ENCODE assay signal across 13 cellular contexts in the genomic region with DNA sequence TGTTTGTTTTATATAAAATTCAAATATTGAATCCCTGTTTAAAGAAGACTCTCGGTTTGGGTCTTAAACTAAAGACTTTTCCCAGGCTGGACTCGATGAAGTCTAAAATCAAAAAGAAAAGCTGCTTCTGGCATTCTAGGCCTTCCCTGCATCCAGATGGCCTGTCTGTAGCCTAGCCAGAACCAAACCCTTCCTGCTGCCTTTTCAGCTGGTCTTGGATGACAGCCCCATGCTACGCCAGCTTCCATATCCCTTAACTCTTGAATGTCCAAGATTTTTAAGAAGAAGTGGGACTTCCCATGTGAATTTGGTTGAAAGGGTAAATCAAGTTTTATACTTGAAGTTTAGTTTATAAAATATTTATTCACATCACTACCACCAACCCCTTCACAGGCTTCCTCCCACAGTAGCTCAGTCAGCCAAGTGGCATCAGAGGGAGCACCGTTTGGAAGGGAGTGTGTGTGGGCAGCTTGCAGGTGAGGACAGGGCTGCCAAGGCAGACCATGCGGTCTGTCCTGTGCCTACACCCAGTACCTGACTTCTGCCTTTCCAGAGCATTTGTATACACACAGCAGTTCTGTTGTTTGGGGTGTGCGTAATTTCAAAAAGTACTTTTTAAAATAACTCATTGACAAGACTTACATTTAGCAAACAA. TPM values are rescaled to one million over a fixed set of nuclear protein-coding genes. Genes with fewer than 3 reads are reported as not detected.
A peak's percentile ranks its signal among the peaks of the same experiment; 100 is the strongest.
DNase-seq lines count a peak whose midpoint lies in the region; ATAC-seq and TF ChIP-seq lines count a peak whose summit lies in the region.
"Had no signal": no experiment of that assay in that cellular context is flagged by ENCODE, and none has a peak within 500 bp of the region (broad histone marks: within the 10 kb centered on the region; RNA-seq: fewer than 3 reads in every experiment).

No MANE protein-coding gene starts in this region.

- H3K27me3 ChIP-seq in heart left ventricle, result no peaks in the 10 kb centered on the region
- H3K27me3 ChIP-seq in right atrium auricular region, result no peaks in the 10 kb centered on the region
- H3K27me3 ChIP-seq in aorta (ENCODE audit: control insufficient read depth in 1 of 2, insufficient read depth in 2 of 2, low read length in 1 of 2), result no peaks in the 10 kb centered on the region
- H3K27me3 ChIP-seq: tibial nerve had no signal

- peak; percentile 45 to 59 (median 54) for ATAC-seq in heart left ventricle
- no peak for ATAC-seq in aorta (ENCODE audit: low FRiP score)
- ATAC-seq: left colon had no signal

- H3K4me3 ChIP-seq in heart left ventricle (no peak overlapping the region), right atrium auricular region (no peak overlapping the region), aorta (ENCODE audit: low read length in 2 of 2) (no peak overlapping the region)
- H3K4me3 ChIP-seq: tibial nerve had no signal

- H3K36me3 ChIP-seq in heart left ventricle (no peaks in the 10 kb centered on the region), right atrium auricular region (no peaks in the 10 kb centered on the region), aorta (ENCODE audit: control insufficient read depth in 1 of 2, insufficient read depth in 2 of 2, low read length in 1 of 2) (no peaks in the 10 kb centered on the region)
- H3K36me3 ChIP-seq: tibial nerve had no signal

- H3K27ac Mint-ChIP-seq in activated naive CD8-positive, alpha-beta T cell, result peak overlapping the region; percentile 28
- no peak overlapping the region for H3K27ac Mint-ChIP-seq in mesothelial cell of epicardium

- peaks cover 47% of the 10 kb centered on the region for H3K4me1 Mint-ChIP-seq in activated naive CD8-positive, alpha-beta T cell (ENCODE audit: low read depth)
- peaks cover 10% of the 10 kb centered on the region for H3K4me1 Mint-ChIP-seq in mesothelial cell of epicardium

- H3K27ac ChIP-seq in heart left ventricle, result peak overlapping the region in 11 of 12 donors; percentile 33 to 75 (median 52)
- peak overlapping the region; percentile 52 to 73 for H3K27ac ChIP-seq in right atrium auricular region
- peak overlapping the region; percentile 23 to 100 for H3K27ac ChIP-seq in aorta (ENCODE audit: low read depth in 1 of 2, low read length in 2 of 2)
- H3K27ac ChIP-seq: tibial nerve had no signal

- H3K9me3 Mint-ChIP-seq in activated naive CD8-positive, alpha-beta T cell (ENCODE audit: low read depth), result no peaks in the 10 kb centered on the region
- H3K9me3 Mint-ChIP-seq in mesothelial cell of epicardium, result no peaks in the 10 kb centered on the region

- DNase-seq in heart left ventricle (peak in 3 of 5 donors; percentile 36 to 65 (median 42)), cardiac septum (ENCODE audit: low spot score) (no peak), right atrium auricular region (ENCODE audit: low spot score) (no peak), aorta (peak in 1 of 2 donors; percentile 55), middle frontal gyrus (ENCODE audit: extremely low spot score, low spot score) (no peak), mesothelial cell of epicardium (ENCODE audit: low spot score in 2 of 2, unreplicated experiment in 2 of 2) (no peak)
- no peak for DNase-seq in effector CD4-positive, alpha-beta T cell
- DNase-seq: activated CD4-positive, CD25-positive, alpha-beta regulatory T cell; left colon; NCI-H524 treated with DMSO at 0.1 percent for 48 hours; stimulated activated CD4-positive, alpha-beta T cell treated with anti-CD3 and anti-CD28 coated beads, Interleukin-4, amount 100 ng/mL, for 1 hour had no signal

- no peak for TF ChIP-seq CTCF in heart left ventricle (IDR thresholded peaks at IDR 0.05)
- TF ChIP-seq CTCF in right atrium auricular region (IDR thresholded peaks at IDR 0.05), result no peak
- no peak for TF ChIP-seq CTCF in mesothelial cell of epicardium (IDR thresholded peaks at IDR 0.05; ENCODE audit: unreplicated experiment)

- H3K27me3 Mint-ChIP-seq in activated naive CD8-positive, alpha-beta T cell, result no peaks in the 10 kb centered on the region
- H3K27me3 Mint-ChIP-seq in mesothelial cell of epicardium (ENCODE audit: low read depth), result no peaks in the 10 kb centered on the region

- no peaks in the 10 kb centered on the region for H3K9me3 ChIP-seq in heart left ventricle
- no peaks in the 10 kb centered on the region for H3K9me3 ChIP-seq in right atrium auricular region
- no peaks in the 10 kb centered on the region for H3K9me3 ChIP-seq in aorta (ENCODE audit: control insufficient read depth, low read length)
- H3K9me3 ChIP-seq: tibial nerve had no signal

- 60 to 66% (median 61%) methylated on average over 6 of the region's 6 CpGs for WGBS in heart left ventricle, 4 donors
- WGBS in aorta, 2 donors, result 8 to 22% methylated on average over 6 of the region's 6 CpGs

- TF ChIP-seq POLR2A in heart left ventricle (IDR thresholded peaks at IDR 0.05), result no peak

- peaks cover 4% of the 10 kb centered on the region for H3K36me3 Mint-ChIP-seq in activated naive CD8-positive, alpha-beta T cell
- H3K36me3 Mint-ChIP-seq in mesothelial cell of epicardium, result no peaks in the 10 kb centered on the region

- H3K4me3 Mint-ChIP-seq in activated naive CD8-positive, alpha-beta T cell, result no peak overlapping the region
- H3K4me3 Mint-ChIP-seq in mesothelial cell of epicardium, result no peak overlapping the region

- intact Hi-C loops in heart left ventricle (cut with DNase I), result loop anchor here in 9 of 10 donors (5.0 to 10.0 kb wide), 6 partner anchors 104 to 536 kb away; a partner anchor contains a TSS
- intact Hi-C loops in cardiac septum (cut with DNase I), result loop anchor here (5.0 to 10.0 kb wide), 4 partner anchors 104 to 536 kb away; a partner anchor contains a TSS
- intact Hi-C loops in aorta (cut with DNase I), result loop anchor here (2.0 to 5.0 kb wide), 4 partner anchors 18 to 369 kb away; a partner anchor contains a TSS

- H3K4me1 ChIP-seq in heart left ventricle (peaks cover 0 to 47% (median 29%) of the 10 kb centered on the region in 12 donors), right atrium auricular region (peaks cover 0 to 49% of the 10 kb centered on the region in 2 donors), aorta (ENCODE audit: control insufficient read depth in 1 of 2, insufficient read depth in 2 of 2, low read length in 2 of 2) (peaks cover 0 to 3% of the 10 kb centered on the region in 2 donors)

RNA-seq across cellular contexts. Expression of a gene that starts 18.2 kb away (rescaled TPM):
- total RNA-seq in heart left ventricle (100 to 1,000 TPM in 8 of 9 donors, 10 to 100 TPM in 1; 95.5 to 136 (median 129) TPM), cardiac septum (136 TPM), right atrium auricular region (100 to 1,000 TPM in 1 of 2 donors, 10 to 100 TPM in 1; 96.0 to 104 TPM), aorta (100 to 1,000 TPM; 117 to 122 TPM), mesothelial cell of epicardium (129 to 141 TPM (median 133 TPM) in 3 replicates)
- polyA plus RNA-seq in heart left ventricle (100 to 1,000 TPM; 149 to 152 TPM), aorta (100 to 1,000 TPM in 1 of 2 donors, 10 to 100 TPM in 1; 92.8 to 133 TPM)

RNA-seq across cellular contexts. Expression of a gene that starts 38.8 kb away (rescaled TPM):
- total RNA-seq in heart left ventricle, result 10 to 100 TPM; 41.7 to 69.7 (median 51.3) TPM
- 10 to 100 TPM; 23.4 to 72.1 TPM for polyA plus RNA-seq in heart left ventricle
- total RNA-seq in cardiac septum, result 61.4 TPM
- total RNA-seq in right atrium auricular region, result 10 to 100 TPM; 61.0 to 61.3 TPM
- total RNA-seq in aorta, result 10 to 100 TPM; 90.6 to 92.8 TPM
- 10 to 100 TPM; 45.3 to 48.6 TPM for polyA plus RNA-seq in aorta
- total RNA-seq in mesothelial cell of epicardium, result 108 to 116 TPM (median 112 TPM) in 3 replicates

Comparison
In these comparisons a context has a peak if more than half of its experiments do, and no peak if none do; other contexts are left out.
1. DNase-seq: peak in heart left ventricle (3 of 5); none in cardiac septum (single experiment), right atrium auricular region (single experiment), effector CD4-positive, alpha-beta T cell (single experiment), middle frontal gyrus (single experiment) and mesothelial cell of epicardium (0 of 2).
2. Peak in every context shown above with its lines, with median percentiles within 50 percentile points of each other: H3K27ac ChIP-seq.